Comparison of ENCODE assay signal across 24 cellular contexts in genomic region chr2:175175320-175175719, GRCh38.
"Had no signal": no experiment of that assay in that cellular context is flagged by ENCODE, and none has a peak within 500 bp of the region (broad histone marks: within the 10 kb centered on the region; RNA-seq: fewer than 3 reads in every experiment).

No MANE protein-coding gene starts in this region.

- H3K27ac Mint-ChIP-seq: activated naive CD8-positive, alpha-beta T cell treated with anti-CD3 and anti-CD28 coated beads for 36 hours; dendritic cell treated with granulocyte-macrophage colony-stimulating factor and Interleukin-4, amounts not matched to agents 40 ng/mL and 50 ng/mL, for 4 days; naive B cell; stimulated activated naive B cell treated with anti-CD40 and anti-IgM and Interleukin-4, amounts not matched to agents 10 μg/mL and 1 μg/mL and 100 μg/mL, for 72 hours had no signal

- H3K9me3 ChIP-seq: testis, uterus had no signal

- DNase-seq: activated CD4-positive, alpha-beta T cell treated with anti-CD3 and anti-CD28 coated beads for 4 hours; activated CD4-positive, alpha-beta T cell treated with anti-CD3 and anti-CD28 coated beads, Interleukin-2, amount 50 U/mL, for 48 hours; activated CD4-positive, CD25-positive, alpha-beta regulatory T cell; activated CD8-positive, alpha-beta memory T cell treated with anti-CD3 and anti-CD28 coated beads, Interleukin-2, amount 50 U/mL, for 48 hours; activated naive CD8-positive, alpha-beta T cell treated with anti-CD3 and anti-CD28 coated beads for 36 hours; effector CD4-positive, alpha-beta T cell; erythroblast; naive B cell; nucleus accumbens; posterior cingulate gyrus; stimulated activated CD4-positive, alpha-beta T cell treated with anti-CD3 and anti-CD28 coated beads, Interleukin-2, amount 100 ng/mL, for 48 hours; stimulated activated CD8-positive, alpha-beta memory T cell treated with anti-CD3 and anti-CD28 coated beads, Interleukin-4, amount 100 ng/mL, for 48 hours; stimulated activated naive B cell treated with anti-CD40 and anti-IgM and Interleukin-4, amounts not matched to agents 10 μg/mL and 1 μg/mL and 100 μg/mL, for 72 hours; T-helper 9 cell; testis; trophoblast cell; uterus had no signal

- H3K27ac ChIP-seq: testis, uterus had no signal

- H3K4me3 Mint-ChIP-seq: activated naive CD8-positive, alpha-beta T cell treated with anti-CD3 and anti-CD28 coated beads for 36 hours; activated T-helper 1 cell treated with anti-CD3 and anti-CD28 coated beads, Interleukin-12 subunit alpha, Interleukin-12 subunit beta, Interleukin-2, Interleukin-4 antibody, amounts not matched to agents 30 ng/mL and 10 ng/mL and 1 ng/mL, durations not matched to agents 14 hours and 24 hours and 36 hours; dendritic cell treated with granulocyte-macrophage colony-stimulating factor and Interleukin-4, amounts not matched to agents 40 ng/mL and 50 ng/mL, for 4 days; stimulated activated naive B cell treated with anti-CD40 and anti-IgM and Interleukin-4, amounts not matched to agents 10 μg/mL and 1 μg/mL and 100 μg/mL, for 72 hours had no signal

- H3K27me3 ChIP-seq: testis, uterus had no signal

- H3K4me3 ChIP-seq: lung, testis, uterus had no signal

- FAIRE-seq: astrocyte, bronchial epithelial cell, endometrium, keratinocyte had no signal

- H3K27me3 Mint-ChIP-seq: activated naive CD8-positive, alpha-beta T cell treated with anti-CD3 and anti-CD28 coated beads for 36 hours; dendritic cell treated with granulocyte-macrophage colony-stimulating factor and Interleukin-4, amounts not matched to agents 40 ng/mL and 50 ng/mL, for 4 days; naive B cell; stimulated activated naive B cell treated with anti-CD40 and anti-IgM and Interleukin-4, amounts not matched to agents 10 μg/mL and 1 μg/mL and 100 μg/mL, for 72 hours had no signal

- H3K36me3 ChIP-seq: uterus had no signal

- ATAC-seq: stimulated activated naive B cell treated with anti-CD40 and anti-IgM and Interleukin-4, amounts not matched to agents 10 μg/mL and 1 μg/mL and 100 μg/mL, for 72 hours had no signal

- H3K9me3 Mint-ChIP-seq: activated naive CD8-positive, alpha-beta T cell treated with anti-CD3 and anti-CD28 coated beads for 36 hours; activated T-helper 1 cell treated with anti-CD3 and anti-CD28 coated beads, Interleukin-12 subunit alpha, Interleukin-12 subunit beta, Interleukin-2, Interleukin-4 antibody, amounts not matched to agents 30 ng/mL and 10 ng/mL and 1 ng/mL, durations not matched to agents 14 hours and 24 hours and 36 hours; dendritic cell treated with granulocyte-macrophage colony-stimulating factor and Interleukin-4, amounts not matched to agents 40 ng/mL and 50 ng/mL, for 4 days; naive B cell had no signal

- H3K4me1 ChIP-seq: uterus had no signal
